In the genomic region with DNA sequence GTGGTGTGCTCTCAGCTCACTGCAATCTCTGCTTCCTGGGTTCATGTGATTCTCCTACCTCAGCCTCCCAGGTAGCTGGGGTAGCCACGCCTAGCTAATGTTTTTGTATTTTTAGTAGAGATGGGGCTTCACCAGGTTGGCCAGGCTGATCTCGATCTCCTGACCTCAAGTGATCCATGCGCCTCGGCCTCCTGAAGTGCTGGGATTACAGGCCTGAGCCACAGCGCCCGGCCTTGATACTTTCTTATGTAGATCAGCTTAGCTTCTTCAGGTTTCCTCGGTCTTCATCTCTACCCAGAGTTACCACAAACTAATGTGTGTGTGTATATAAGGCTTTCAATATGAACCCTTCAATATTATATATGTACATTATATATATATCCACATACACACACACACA, we compare ENCODE assay signal across 1 cellular context.
TF ChIP-seq lines count a peak whose summit lies in the region.

No MANE protein-coding gene starts in this region.

TF ChIP-seq in GM23338, 12 proteins besides CTCF, POLR2A, EP300 and RAD21:
- TF ChIP-seq EZH2phosphoT487 (IDR thresholded peaks at IDR 0.05; ENCODE audit: unreplicated experiment) = no peak
- TF ChIP-seq EZH2 (IDR thresholded peaks at IDR 0.05; ENCODE audit: low read depth, unreplicated experiment) = no peak
